In the genomic region with DNA sequence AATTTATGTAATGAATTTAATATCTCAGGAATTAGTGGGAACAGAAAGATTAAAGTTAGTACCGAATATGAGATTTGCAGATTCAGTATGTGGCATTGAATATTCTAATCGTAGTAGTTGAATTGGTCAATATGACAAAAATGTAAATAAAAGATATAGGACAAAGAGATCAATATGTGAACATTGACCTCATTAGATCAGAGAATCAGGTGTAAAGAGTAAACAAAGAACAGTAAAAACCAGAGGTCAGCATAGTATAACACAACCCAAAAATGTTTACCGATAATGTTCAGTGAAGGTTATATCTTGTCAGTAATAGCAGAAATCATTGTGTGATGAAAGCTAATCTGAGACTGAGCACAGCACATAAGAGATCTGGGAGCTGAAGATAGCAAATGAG, we compare ENCODE assay signal across 27 cellular contexts.
"Had no signal": no experiment of that assay in that cellular context is flagged by ENCODE, and none has a peak within 500 bp of the region (broad histone marks: within the 10 kb centered on the region; RNA-seq: fewer than 3 reads in every experiment).

No MANE protein-coding gene starts in this region.

- ATAC-seq: effector memory CD8-positive, alpha-beta T cell; esophagus mucosa; foreskin keratinocyte; gastrocnemius medialis; gastroesophageal sphincter; heart left ventricle; heart right ventricle had no signal

- H3K4me1 ChIP-seq: colonic mucosa, esophagus muscularis mucosa, esophagus squamous epithelium, foreskin keratinocyte, gastrocnemius medialis, gastroesophageal sphincter, heart left ventricle had no signal

- FAIRE-seq: colon, endometrium, endothelial cell of umbilical vein, frontal cortex had no signal

- H3K27me3 ChIP-seq: colonic mucosa, dorsolateral prefrontal cortex, esophagus muscularis mucosa, esophagus squamous epithelium, foreskin keratinocyte, gastrocnemius medialis, gastroesophageal sphincter, heart left ventricle, heart right ventricle had no signal

- H3K4me3 ChIP-seq: colonic mucosa, coronary artery, dorsolateral prefrontal cortex, esophagus muscularis mucosa, esophagus squamous epithelium, gastrocnemius medialis, gastroesophageal sphincter, heart left ventricle, heart right ventricle had no signal

- H3K9me3 ChIP-seq: colonic mucosa, esophagus squamous epithelium, gastrocnemius medialis had no signal

- H3K36me3 ChIP-seq: colonic mucosa, esophagus muscularis mucosa, esophagus squamous epithelium, gastrocnemius medialis, gastroesophageal sphincter, heart left ventricle, heart right ventricle had no signal

- DNase-seq: colonic mucosa; cortex of kidney; dermis blood vessel endothelial cell; dorsolateral prefrontal cortex; effector CD4-positive, alpha-beta T cell; effector CD8-positive, alpha-beta T cell; effector memory CD4-positive, alpha-beta T cell; effector memory CD8-positive, alpha-beta T cell; endodermal cell; esophagus squamous epithelium; foreskin fibroblast; foreskin keratinocyte; foreskin melanocyte; gastrocnemius medialis; glutamatergic neuron; head of caudate nucleus; heart left ventricle; heart right ventricle had no signal

- H3K27ac ChIP-seq: colonic mucosa, coronary artery, dorsolateral prefrontal cortex, epithelial cell of prostate, esophagus muscularis mucosa, esophagus squamous epithelium, foreskin keratinocyte, gastrocnemius medialis, gastroesophageal sphincter, heart left ventricle, heart right ventricle had no signal
